Comparison of ENCODE assay signal across 13 cellular contexts in the genomic region with DNA sequence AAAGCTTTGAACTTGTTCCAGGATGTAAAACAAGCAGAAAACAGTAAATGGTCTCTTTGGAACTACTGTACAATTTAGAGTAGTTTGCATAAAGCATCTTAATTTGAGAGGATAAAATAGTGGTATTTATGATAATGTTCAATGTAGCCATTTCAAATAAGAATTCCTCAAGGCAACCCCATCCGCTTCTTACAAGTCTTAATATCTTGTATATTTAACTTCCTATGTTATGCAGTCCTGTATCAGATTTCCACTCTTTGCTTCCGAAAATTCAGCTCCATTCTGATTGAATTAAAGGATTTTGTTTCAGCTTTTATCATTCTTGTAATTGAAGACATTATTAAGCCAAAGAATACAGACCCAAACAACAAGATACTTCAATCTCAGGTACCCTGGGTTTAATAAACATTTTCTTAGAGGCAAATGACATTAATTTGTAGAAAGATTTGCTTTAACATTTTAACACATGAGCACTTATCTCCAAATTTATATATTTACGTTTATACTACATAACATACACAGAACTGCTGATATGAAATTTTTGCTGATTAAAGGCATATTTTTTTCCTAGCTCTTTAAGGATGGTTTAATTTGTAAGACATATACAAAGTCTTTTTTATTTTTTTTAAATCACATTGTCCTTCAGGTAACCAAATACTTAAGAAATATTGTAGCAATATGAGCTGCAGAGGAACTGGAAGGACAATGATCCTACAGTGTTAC.
"Had no signal": no experiment of that assay in that cellular context is flagged by ENCODE, and none has a peak within 500 bp of the region (broad histone marks: within the 10 kb centered on the region; RNA-seq: fewer than 3 reads in every experiment).

No MANE protein-coding gene starts in this region.

- FAIRE-seq: kidney had no signal

- H3K4me3 ChIP-seq: coronary artery, esophagus muscularis mucosa, tibial artery had no signal

- H3K9me3 ChIP-seq: esophagus muscularis mucosa, tibial artery had no signal

- H3K36me3 ChIP-seq: esophagus muscularis mucosa, tibial artery had no signal

- H3K4me1 ChIP-seq: tibial artery had no signal

- H3K27me3 ChIP-seq: esophagus muscularis mucosa, tibial artery had no signal

- H3K27ac ChIP-seq: coronary artery, esophagus muscularis mucosa, tibial artery had no signal

- DNase-seq: activated B cell treated with CpG ODN at 0.5 μM for 24 hours; activated CD4-positive, alpha-beta T cell treated with anti-CD3 and anti-CD28 coated beads for 48 hours; activated CD8-positive, alpha-beta T cell treated with anti-CD3 and anti-CD28 coated beads for 36 hours; activated effector memory CD4-positive, alpha-beta T cell treated with anti-CD3 and anti-CD28 coated beads, Interleukin-2, amount 50 U/mL, for 16 hours; activated T-cell treated with anti-CD3 and anti-CD28 coated beads, Interleukin-2, amount 50 U/mL, for 4 hours; amygdala; hypothalamus; kidney; T-helper 17 cell; tibial artery had no signal

- ATAC-seq: activated CD8-positive, alpha-beta T cell treated with anti-CD3 and anti-CD28 coated beads for 36 hours; activated T-cell treated with anti-CD3 and anti-CD28 coated beads, Interleukin-2, amount 50 U/mL, for 4 hours; stimulated activated effector memory CD8-positive, alpha-beta T cell treated with anti-CD3 and anti-CD28 coated beads, Interleukin-12 subunit alpha, Interleukin-12 subunit beta, amount 100 ng/mL, for 72 hours; T-helper 17 cell had no signal
